In genomic region chr19:15144046-15144646, GRCh38 we compare ENCODE assay signal across 30 cellular contexts. TPM values are rescaled to one million over a fixed set of nuclear protein-coding genes. Genes with fewer than 3 reads are reported as not detected.
DNase-seq lines count a peak whose midpoint lies in the region; ATAC-seq and TF ChIP-seq lines count a peak whose summit lies in the region.
"Had no signal": no experiment of that assay in that cellular context is flagged by ENCODE, and none has a peak within 500 bp of the region (broad histone marks: within the 10 kb centered on the region; RNA-seq: fewer than 3 reads in every experiment).

No MANE protein-coding gene starts in this region.

- no peaks in the 10 kb centered on the region for H3K79me2 ChIP-seq in Karpas-422 (ENCODE audit: low read length)
- no peaks in the 10 kb centered on the region for H3K79me2 ChIP-seq in MM.1S (ENCODE audit: low read length)

- no peaks in the 10 kb centered on the region for H3K4me1 ChIP-seq in Karpas-422 (ENCODE audit: low read length)
- no peaks in the 10 kb centered on the region for H3K4me1 ChIP-seq in MM.1S (ENCODE audit: low read length)
- H3K4me1 ChIP-seq: left lung, pancreas, right atrium auricular region, spleen, testis had no signal

- no peak for ATAC-seq in HG03571 (IDR thresholded peaks at IDR 0.05; ENCODE audit: unreplicated experiment)
- no peak for ATAC-seq in GM21367 (IDR thresholded peaks at IDR 0.05; ENCODE audit: unreplicated experiment)
- ATAC-seq: activated CD8-positive, alpha-beta memory T cell treated with anti-CD3 and anti-CD28 coated beads, Interleukin-2, amount 10 ng/mL, durations not matched to agents 7 days and 5 days; activated naive CD8-positive, alpha-beta T cell treated with anti-CD3 and anti-CD28 coated beads, Interleukin-2, amount 50 U/mL, for 24 hours; activated T-cell treated with anti-CD3 and anti-CD28 coated beads, Interleukin-2, amount 50 U/mL, for 4 hours; HCT116; left lung; pancreas; Right ventricle myocardium inferior; stimulated activated naive CD8-positive, alpha-beta T cell treated with anti-CD3 and anti-CD28 coated beads, Interleukin-15, Interleukin-2, amounts not matched to agents 100 U/mL and 50 U/mL, for 24 hours had no signal

- no peaks in the 10 kb centered on the region for H3K27me3 ChIP-seq in Karpas-422 (ENCODE audit: low read length)
- H3K27me3 ChIP-seq in MM.1S (replicated peaks; ENCODE audit: insufficient read depth, low read length): peaks cover 47% of the 10 kb centered on the region
- H3K27me3 ChIP-seq: left lung, pancreas, right atrium auricular region, testis had no signal

- no peaks in the 10 kb centered on the region for H3F3A ChIP-seq in MM.1S (ENCODE audit: insufficient read depth, low read length)

- no peak overlapping the region for H3K4me3 ChIP-seq in AG10803 (ENCODE audit: low read length)
- no peak overlapping the region for H3K4me3 ChIP-seq in Karpas-422 (ENCODE audit: low read length)
- no peak overlapping the region for H3K4me3 ChIP-seq in MM.1S (ENCODE audit: low read length)
- H3K4me3 ChIP-seq: left lung, pancreas, right atrium auricular region, spleen, testis had no signal

- no peak overlapping the region for H3K9ac ChIP-seq in Karpas-422 (ENCODE audit: low read length)
- H3K9ac ChIP-seq in MM.1S (ENCODE audit: low read length): no peak overlapping the region
- H3K9ac ChIP-seq: SK-N-SH had no signal

- TF ChIP-seq CTCF in AG10803 (conservative IDR thresholded peaks at IDR 0.05; ENCODE audit: low read length) (no peak), MM.1S (IDR thresholded peaks at IDR 0.05; ENCODE audit: low read length) (no peak)

- no peaks in the 10 kb centered on the region for H3K36me3 ChIP-seq in Karpas-422 (ENCODE audit: insufficient read depth, low read length)
- H3K36me3 ChIP-seq in MM.1S (replicated peaks; ENCODE audit: insufficient read depth, low read length): no peaks in the 10 kb centered on the region
- H3K36me3 ChIP-seq: left lung, pancreas, right atrium auricular region, spleen had no signal

- DNase-seq in AG10803 (ENCODE audit: low read depth): peak; percentile 26
- peak; percentile 24 for DNase-seq in Karpas-422
- peak; percentile 15 for DNase-seq in dermis blood vessel endothelial cell
- DNase-seq in iris pigment epithelial cell (ENCODE audit: low read depth): peak; percentile 30
- DNase-seq in MM.1S: no peak
- DNase-seq in substantia nigra (lab: John Stamatoyannopoulos, UW): no peak
- DNase-seq: activated B cell treated with CpG ODN at 0.5 μM for 24 hours; activated CD8-positive, alpha-beta memory T cell treated with anti-CD3 and anti-CD28 coated beads, Interleukin-2, amount 10 ng/mL, durations not matched to agents 7 days and 5 days; activated gamma-delta T cell; activated naive CD8-positive, alpha-beta T cell treated with anti-CD3 and anti-CD28 coated beads, Interleukin-2, amount 50 U/mL, for 24 hours; activated T-cell treated with anti-CD3 and anti-CD28 coated beads, Interleukin-2, amount 50 U/mL, for 4 hours; CD4-positive, alpha-beta memory T cell; glutamatergic neuron; left lung; NCI-H1105 treated with DMSO at 0.1 percent for 48 hours; NCI-H187 treated with DMSO at 0.1 percent for 48 hours; NCI-H524 treated with DMSO at 0.1 percent for 48 hours; OCI-M1; pancreas; SK-N-SH; spleen; stimulated activated CD4-positive, alpha-beta T cell treated with anti-CD3 and anti-CD28 coated beads, Interleukin-2, amount 100 ng/mL, for 24 hours; stimulated activated naive CD8-positive, alpha-beta T cell treated with anti-CD3 and anti-CD28 coated beads, Interleukin-15, Interleukin-2, amounts not matched to agents 100 U/mL and 50 U/mL, for 24 hours; testis had no signal

- H3K27ac ChIP-seq in Karpas-422 (ENCODE audit: low read length) (no peak overlapping the region), MM.1S (ENCODE audit: low read length) (no peak overlapping the region), substantia nigra (ENCODE audit: low read depth, low read length, poor library complexity, severe bottlenecking) (no peak overlapping the region)
- H3K27ac ChIP-seq: left lung, pancreas, right atrium auricular region, spleen, testis had no signal

- H3K9me2 ChIP-seq in Karpas-422 (replicated peaks; ENCODE audit: insufficient read depth, low read length) (no peaks in the 10 kb centered on the region), MM.1S (replicated peaks; ENCODE audit: insufficient read depth, low read length) (no peaks in the 10 kb centered on the region)
- H3K9me2 ChIP-seq: SK-N-SH had no signal

- H3K4me2 ChIP-seq in Karpas-422 (ENCODE audit: low read depth, low read length, poor library complexity, severe bottlenecking) (no peak overlapping the region), MM.1S (ENCODE audit: low read depth, low read length) (no peak overlapping the region)
- H3K4me2 ChIP-seq: SK-N-SH had no signal

- H4K20me1 ChIP-seq in Karpas-422 (ENCODE audit: insufficient read depth, low read depth, low read length) (no peaks in the 10 kb centered on the region), MM.1S (ENCODE audit: insufficient read depth, low read length) (no peaks in the 10 kb centered on the region)

- H3K9me3 ChIP-seq in Karpas-422 (ENCODE audit: low read length) (no peaks in the 10 kb centered on the region; the same call in 1 of the 2 replicates), MM.1S (replicated peaks; ENCODE audit: insufficient read depth, low read length) (no peaks in the 10 kb centered on the region)
- H3K9me3 ChIP-seq: pancreas, SK-N-SH, testis had no signal

- H2AFZ ChIP-seq in Karpas-422 (ENCODE audit: low read length) (no peak overlapping the region), MM.1S (ENCODE audit: low read length) (no peak overlapping the region)

RNA-seq across cellular contexts. Expression of gene SYDE1, which starts 36.9 kb away (rescaled TPM):
- not detected in 2 replicates for total RNA-seq in Karpas-422 (2014; rRNA removed; shearing (Covaris generic); ENCODE audit: low replicate concordance)
- 22.5 and 22.6 TPM in 2 replicates for total RNA-seq in dermis blood vessel endothelial cell
- total RNA-seq: activated B cell treated with CpG ODN at 0.5 μM for 24 hours; CD4-positive, alpha-beta memory T cell had no signal

RNA-seq across cellular contexts. Expression of gene NOTCH3, which starts 56.6 kb away (rescaled TPM):
- total RNA-seq in Karpas-422 (2014; rRNA removed; shearing (Covaris generic); ENCODE audit: low replicate concordance): 0.45 and 3.2 TPM in 2 replicates
- total RNA-seq in dermis blood vessel endothelial cell: 0.84 and 2.0 TPM in 2 replicates
- total RNA-seq: activated B cell treated with CpG ODN at 0.5 μM for 24 hours; activated CD8-positive, alpha-beta memory T cell treated with anti-CD3 and anti-CD28 coated beads, Interleukin-2, amount 10 ng/mL, durations not matched to agents 7 days and 5 days; T-helper 1 cell treated with Interleukin-12 subunit alpha and Interleukin-12 subunit beta and Interleukin-4 antibody, amounts not matched to agents 30 ng/mL and 1 ng/mL, for 36 hours had no signal

Comparison
In these comparisons a context has a peak if more than half of its experiments do, and no peak if none do; other contexts are left out.
1. DNase-seq: peak in AG10803 (single experiment), Karpas-422 (single experiment), dermis blood vessel endothelial cell (single experiment) and iris pigment epithelial cell (single experiment); none in MM.1S (single experiment) and substantia nigra (0 of 49).
2. RNA of gene SYDE1, which starts 36.9 kb away (total RNA-seq): 22.5 to 22.6 TPM in dermis blood vessel endothelial cell; not detected in Karpas-422; every median in the first group is over 10 times any median in the second.